1 cellular context compared by ENCODE assay signal in the genomic region with DNA sequence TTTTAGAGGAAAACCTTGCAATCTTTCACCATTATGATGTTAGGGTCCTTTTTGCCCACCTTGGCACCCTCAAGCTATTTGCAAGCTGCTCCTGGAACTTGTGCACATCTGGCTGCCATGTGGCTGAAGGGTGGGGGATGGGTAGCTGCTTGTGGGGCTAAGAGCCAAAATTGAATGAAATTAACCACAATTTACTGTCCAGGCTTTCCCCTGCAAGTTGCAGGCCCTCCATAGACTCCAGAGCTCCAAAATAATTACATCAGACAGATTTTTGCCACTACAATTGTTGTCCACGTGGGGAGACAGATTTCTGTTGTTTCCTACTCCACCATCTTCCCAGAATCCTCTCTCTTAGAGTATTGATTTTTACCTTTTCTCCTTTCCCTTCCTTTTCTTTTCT.
TF ChIP-seq lines count a peak whose summit lies in the region.

No MANE protein-coding gene starts in this region.

TF ChIP-seq in SK-N-SH treated with all-trans-retinoic acid at 6 μM for 48 hours, 23 proteins besides CTCF, POLR2A, EP300 and RAD21 (continued from another document):
- TF ChIP-seq, protein P1, sequence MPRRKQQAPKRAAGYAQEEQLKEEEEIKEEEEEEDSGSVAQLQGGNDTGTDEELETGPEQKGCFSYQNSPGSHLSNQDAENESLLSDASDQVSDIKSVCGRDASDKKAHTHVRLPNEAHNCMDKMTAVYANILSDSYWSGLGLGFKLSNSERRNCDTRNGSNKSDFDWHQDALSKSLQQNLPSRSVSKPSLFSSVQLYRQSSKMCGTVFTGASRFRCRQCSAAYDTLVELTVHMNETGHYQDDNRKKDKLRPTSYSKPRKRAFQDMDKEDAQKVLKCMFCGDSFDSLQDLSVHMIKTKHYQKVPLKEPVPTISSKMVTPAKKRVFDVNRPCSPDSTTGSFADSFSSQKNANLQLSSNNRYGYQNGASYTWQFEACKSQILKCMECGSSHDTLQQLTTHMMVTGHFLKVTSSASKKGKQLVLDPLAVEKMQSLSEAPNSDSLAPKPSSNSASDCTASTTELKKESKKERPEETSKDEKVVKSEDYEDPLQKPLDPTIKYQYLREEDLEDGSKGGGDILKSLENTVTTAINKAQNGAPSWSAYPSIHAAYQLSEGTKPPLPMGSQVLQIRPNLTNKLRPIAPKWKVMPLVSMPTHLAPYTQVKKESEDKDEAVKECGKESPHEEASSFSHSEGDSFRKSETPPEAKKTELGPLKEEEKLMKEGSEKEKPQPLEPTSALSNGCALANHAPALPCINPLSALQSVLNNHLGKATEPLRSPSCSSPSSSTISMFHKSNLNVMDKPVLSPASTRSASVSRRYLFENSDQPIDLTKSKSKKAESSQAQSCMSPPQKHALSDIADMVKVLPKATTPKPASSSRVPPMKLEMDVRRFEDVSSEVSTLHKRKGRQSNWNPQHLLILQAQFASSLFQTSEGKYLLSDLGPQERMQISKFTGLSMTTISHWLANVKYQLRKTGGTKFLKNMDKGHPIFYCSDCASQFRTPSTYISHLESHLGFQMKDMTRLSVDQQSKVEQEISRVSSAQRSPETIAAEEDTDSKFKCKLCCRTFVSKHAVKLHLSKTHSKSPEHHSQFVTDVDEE (CRISPR knock-in tag; IDR thresholded peaks at IDR 0.05) = peak; percentile 74; the same call in 1 of the 2 replicates
- TF ChIP-seq ZNF8 (CRISPR knock-in tag; IDR thresholded peaks at IDR 0.05) (0 out of 2 replicates have a peak, but pooled peaks have one; percentile 35), BACH2 (CRISPR knock-in tag; IDR thresholded peaks at IDR 0.05; ENCODE audit: borderline replicate concordance) (no peak), CSDC2 (CRISPR knock-in tag; IDR thresholded peaks at IDR 0.05) (no peak)
- TF ChIP-seq, protein P2, sequence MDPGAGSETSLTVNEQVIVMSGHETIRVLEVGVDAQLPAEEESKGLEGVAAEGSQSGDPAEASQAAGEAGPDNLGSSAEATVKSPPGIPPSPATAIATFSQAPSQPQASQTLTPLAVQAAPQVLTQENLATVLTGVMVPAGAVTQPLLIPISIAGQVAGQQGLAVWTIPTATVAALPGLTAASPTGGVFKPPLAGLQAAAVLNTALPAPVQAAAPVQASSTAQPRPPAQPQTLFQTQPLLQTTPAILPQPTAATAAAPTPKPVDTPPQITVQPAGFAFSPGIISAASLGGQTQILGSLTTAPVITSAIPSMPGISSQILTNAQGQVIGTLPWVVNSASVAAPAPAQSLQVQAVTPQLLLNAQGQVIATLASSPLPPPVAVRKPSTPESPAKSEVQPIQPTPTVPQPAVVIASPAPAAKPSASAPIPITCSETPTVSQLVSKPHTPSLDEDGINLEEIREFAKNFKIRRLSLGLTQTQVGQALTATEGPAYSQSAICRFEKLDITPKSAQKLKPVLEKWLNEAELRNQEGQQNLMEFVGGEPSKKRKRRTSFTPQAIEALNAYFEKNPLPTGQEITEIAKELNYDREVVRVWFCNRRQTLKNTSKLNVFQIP (CRISPR knock-in tag; IDR thresholded peaks at IDR 0.05; ENCODE audit: borderline replicate concordance, low read depth) = no peak
TF ChIP-seq in SK-N-SH treated with all-trans-retinoic acid at 6 μM for 48 hours: peak in this region for 5.
